ENCODE assay signal across 8 cellular contexts in genomic region chr11:4607782-4608666, GRCh38. TPM values are rescaled to one million over a fixed set of nuclear protein-coding genes. Genes with fewer than 3 reads are reported as not detected.
DNase-seq lines count a peak whose midpoint lies in the region; ATAC-seq, FAIRE-seq and TF ChIP-seq lines count a peak whose summit lies in the region.

Gene TRIM68, minus strand, starts transcription at chr11:4608231. Its CDS starts 2,727 bp downstream, at chr11:4605504.

- peaks cover 21% of the 10 kb centered on the region for H3K4me1 ChIP-seq in OCI-LY3 (ENCODE audit: low read length)

- TF ChIP-seq CTCF in OCI-LY3 (IDR thresholded peaks at IDR 0.05; ENCODE audit: low read depth, low read length) (no peak), epithelial cell of esophagus (IDR thresholded peaks at IDR 0.05; ENCODE audit: insufficient read depth, low read depth, low read length, missing control alignments) (no peak)

- peak within 1 kb of the TSS; percentile 99 for H2AFZ ChIP-seq in OCI-LY3 (ENCODE audit: low read depth, low read length)

- H3K27ac ChIP-seq in OCI-LY3 (ENCODE audit: low read length) = peak within 1 kb of the TSS; percentile 52

- H3K36me3 ChIP-seq in OCI-LY3 (replicated peaks; ENCODE audit: low read depth, low read length) = peaks cover 4% of the 10 kb centered on the region

- peak; percentile 100 for ATAC-seq in GM21367 (IDR thresholded peaks at IDR 0.05; ENCODE audit: unreplicated experiment)

- H3K79me2 ChIP-seq in OCI-LY3 (ENCODE audit: low read length) = peaks cover 4% of the 10 kb centered on the region; the same call in 1 of the 2 replicates

- peak within 1 kb of the TSS; percentile 84 for H3K9ac ChIP-seq in OCI-LY3 (ENCODE audit: low read length)

- peak; percentile 90 for DNase-seq in COLO829 (ENCODE audit: low spot score)
- DNase-seq in HTR-8/SVneo (ENCODE audit: insufficient read length, low spot score) = peak; percentile 95
- DNase-seq in activated T-cell treated with anti-CD3 and anti-CD28 coated beads for 48 hours (ENCODE audit: low read depth) = peak; percentile 93
- peak; percentile 96 for DNase-seq in epithelial cell of esophagus (ENCODE audit: low read depth)
- peak; percentile 96 for DNase-seq in mucosa of gallbladder (ENCODE audit: low spot score)
- peak; percentile 80 to 87 for DNase-seq in stimulated activated CD8-positive, alpha-beta memory T cell treated with anti-CD3 and anti-CD28 coated beads, Interleukin-4, amount 100 ng/mL, for 4 hours (ENCODE audit: low read depth in 2 of 2, low spot score in 1 of 2)

- no peaks in the 10 kb centered on the region for H4K20me1 ChIP-seq in OCI-LY3 (ENCODE audit: insufficient read depth, low read length)

- H3K4me3 ChIP-seq in OCI-LY3 (ENCODE audit: low read length) = peak within 1 kb of the TSS; percentile 92
- H3K4me3 ChIP-seq in epithelial cell of esophagus (ENCODE audit: low read length) = peak within 1 kb of the TSS; percentile 73

- FAIRE-seq in HTR-8/SVneo (lab: Jason Lieb, UNC) = peak; percentile 79

- H3K4me2 ChIP-seq in OCI-LY3 (ENCODE audit: low read length) = peak within 1 kb of the TSS; percentile 98

- H3K9me3 ChIP-seq in OCI-LY3 (ENCODE audit: insufficient read depth, low read length) = no peaks in the 10 kb centered on the region

- H3K27me3 ChIP-seq in OCI-LY3 (ENCODE audit: low read depth, low read length) = no peaks in the 10 kb centered on the region

RNA-seq across cellular contexts. Expression of gene TRIM68, which starts in this region (rescaled TPM):
- total RNA-seq in mucosa of gallbladder = 24.6 TPM

Comparison
In these comparisons a context has a peak if more than half of its experiments do, and no peak if none do; other contexts are left out.
1. Peak in every context shown above with its lines: DNase-seq, ATAC-seq, H3K4me3 ChIP-seq and H3K27ac ChIP-seq.